ENCODE assay signal across 8 cellular contexts in the genomic region with DNA sequence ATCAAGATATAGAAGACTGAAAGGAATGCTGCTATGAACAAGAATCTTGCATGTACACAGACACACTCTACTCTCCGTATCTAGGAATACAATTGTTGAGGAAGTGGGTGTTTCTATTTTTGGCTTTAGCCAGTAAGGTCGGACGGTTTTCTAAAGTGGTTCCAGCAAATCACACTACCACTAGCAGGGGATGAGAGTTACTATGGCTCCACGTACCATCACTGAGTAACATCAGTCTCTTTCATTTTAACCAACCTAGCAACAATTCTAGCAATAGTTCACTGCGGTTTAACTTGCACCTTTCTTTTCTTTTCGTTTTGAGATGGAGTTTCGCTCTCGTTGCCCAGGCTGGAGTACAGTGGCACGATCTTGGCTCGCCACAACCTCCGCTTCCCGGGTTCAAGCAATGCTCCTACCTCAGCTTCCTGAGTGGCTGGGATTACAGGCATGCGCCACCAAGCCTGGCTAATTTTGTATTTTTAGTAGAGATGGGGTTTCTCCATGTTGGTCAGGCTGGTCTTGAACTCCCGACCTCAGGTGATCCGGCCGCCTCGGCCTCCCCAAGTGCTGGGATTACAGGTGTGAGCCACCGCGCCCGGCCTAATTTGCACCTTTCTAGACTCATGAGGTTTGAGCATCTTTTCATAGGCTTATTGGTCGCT.
A peak's percentile ranks its signal among the peaks of the same experiment; 100 is the strongest.
DNase-seq lines count a peak whose midpoint lies in the region; ATAC-seq, FAIRE-seq and TF ChIP-seq lines count a peak whose summit lies in the region.
"Not testable (repeated sequence)": the region's sequence is repeated elsewhere in the genome, so short reads cannot be mapped to it uniquely, and the experiment has no call there.

No MANE protein-coding gene starts in this region.

- not testable (repeated sequence) for H3K4me1 ChIP-seq in astrocyte (ENCODE audit: insufficient read depth, low read length)

- H3K9me3 Mint-ChIP-seq in activated CD4-positive, alpha-beta T cell treated with anti-CD3 and anti-CD28 coated beads, Interleukin-2, amount 10 ng/mL, durations not matched to agents 7 days and 5 days; astrocyte (ENCODE audit: unreplicated experiment): not testable (repeated sequence)

- H3K4me3 Mint-ChIP-seq in activated CD4-positive, alpha-beta T cell treated with anti-CD3 and anti-CD28 coated beads, Interleukin-2, amount 10 ng/mL, durations not matched to agents 7 days and 5 days, result peak overlapping the region; percentile 56
- not testable (repeated sequence) for H3K4me3 Mint-ChIP-seq in astrocyte (ENCODE audit: unreplicated experiment)

- not testable (repeated sequence) for H2AFZ ChIP-seq in astrocyte (ENCODE audit: low read depth, low read length)

- H3K27me3 Mint-ChIP-seq in activated CD4-positive, alpha-beta T cell treated with anti-CD3 and anti-CD28 coated beads, Interleukin-2, amount 10 ng/mL, durations not matched to agents 7 days and 5 days; astrocyte (ENCODE audit: low read depth, unreplicated experiment): not testable (repeated sequence)

- H3K27ac ChIP-seq in astrocyte (ENCODE audit: low read depth, low read length), result not testable (repeated sequence)

- not testable (repeated sequence) for H3K27me3 ChIP-seq in GM06990 (replicated peaks; ENCODE audit: control insufficient read depth, insufficient read depth, low read length); astrocyte (ENCODE audit: insufficient read depth, low read length)

- not testable (repeated sequence) for H3K9ac ChIP-seq in astrocyte (ENCODE audit: low read length)

- H3K4me2 ChIP-seq in astrocyte (ENCODE audit: low read length), result not testable (repeated sequence)

- not testable (repeated sequence) for TF ChIP-seq CTCF in GM06990 (IDR thresholded peaks at IDR 0.05; ENCODE audit: insufficient read depth, low read length, poor library complexity, severe bottlenecking); astrocyte (IDR thresholded peaks at IDR 0.05; ENCODE audit: insufficient read depth, low read depth, low read length)

- DNase-seq in GM06990 (ENCODE audit: extremely low read depth, insufficient read length) (peak; percentile 53), KBM-7 (peak; percentile 74)
- peak; percentile 72 for DNase-seq in activated CD4-positive, alpha-beta T cell treated with anti-CD3 and anti-CD28 coated beads, Interleukin-2, amount 10 ng/mL, durations not matched to agents 7 days and 5 days
- DNase-seq in astrocyte (ENCODE audit: low read depth), result not testable (repeated sequence)
- DNase-seq in stimulated activated CD4-positive, alpha-beta T cell treated with anti-CD3 and anti-CD28 coated beads, Interleukin-12 subunit alpha, Interleukin-12 subunit beta, amount 100 ng/mL, for 4 hours, result peak; percentile 24

- in situ Hi-C loops in KBM-7 (cut with MboI; ENCODE audit: low pct_unique_long_range_greater_than_20kb, low sequenced_read_pairs), result not testable (repeated sequence)

- peak; percentile 94 for ATAC-seq in GM19035 (IDR thresholded peaks at IDR 0.05; ENCODE audit: unreplicated experiment)
- peak; percentile 98 for ATAC-seq in GM21619 (IDR thresholded peaks at IDR 0.05; ENCODE audit: unreplicated experiment)
- ATAC-seq in HG03064 (IDR thresholded peaks at IDR 0.05; ENCODE audit: low read depth, unreplicated experiment), result peak; percentile 96

- H3K4me3 ChIP-seq in GM06990 (replicated peaks; ENCODE audit: low read depth, low read length), result peak overlapping the region; percentile 12
- H3K4me3 ChIP-seq in astrocyte (ENCODE audit: insufficient read depth, low read depth, low read length), result not testable (repeated sequence)

- not testable (repeated sequence) for H3K9me3 ChIP-seq in astrocyte (ENCODE audit: insufficient read depth, low read depth, low read length)

- H3K27ac Mint-ChIP-seq in activated CD4-positive, alpha-beta T cell treated with anti-CD3 and anti-CD28 coated beads, Interleukin-2, amount 10 ng/mL, durations not matched to agents 7 days and 5 days, result peak overlapping the region; percentile 91
- peak overlapping the region; percentile 22 for H3K27ac Mint-ChIP-seq in astrocyte (ENCODE audit: unreplicated experiment)

- peaks cover 10% of the 10 kb centered on the region for H3K36me3 ChIP-seq in GM06990 (ENCODE audit: control insufficient read depth, insufficient read depth, low read length)
- not testable (repeated sequence) for H3K36me3 ChIP-seq in astrocyte (ENCODE audit: insufficient read depth, low read length)

- peaks cover 58% of the 10 kb centered on the region for H3K4me1 Mint-ChIP-seq in activated CD4-positive, alpha-beta T cell treated with anti-CD3 and anti-CD28 coated beads, Interleukin-2, amount 10 ng/mL, durations not matched to agents 7 days and 5 days
- H3K4me1 Mint-ChIP-seq in astrocyte (ENCODE audit: low read depth, unreplicated experiment), result not testable (repeated sequence)

- FAIRE-seq in astrocyte (lab: Jason Lieb, UNC), result not testable (repeated sequence)

- POLR2A ChIA-PET in activated CD4-positive, alpha-beta T cell treated with anti-CD3 and anti-CD28 coated beads, Interleukin-2, amount 10 ng/mL, durations not matched to agents 7 days and 5 days (lab: Charles Lee), result interaction anchor here (0.6 kb wide), 1 partner anchor 317 kb away, joined by 5 read pairs; no protein-coding TSS in a partner anchor

- peaks cover 18% of the 10 kb centered on the region for H4K20me1 ChIP-seq in astrocyte (ENCODE audit: insufficient read depth, low read length)

- CTCF ChIA-PET in activated CD4-positive, alpha-beta T cell treated with anti-CD3 and anti-CD28 coated beads, Interleukin-2, amount 10 ng/mL, durations not matched to agents 7 days and 5 days (lab: Charles Lee), result interaction anchor here (0.6 to 1.2 kb wide), 4 partner anchors 8 to 296 kb away, joined by 3 to 4 read pairs (median 3); partner anchors contain the start of gene ZNF777

- not testable (repeated sequence) for H3K79me2 ChIP-seq in astrocyte (ENCODE audit: insufficient read depth, low read length)

- H3K36me3 Mint-ChIP-seq in activated CD4-positive, alpha-beta T cell treated with anti-CD3 and anti-CD28 coated beads, Interleukin-2, amount 10 ng/mL, durations not matched to agents 7 days and 5 days (ENCODE audit: low read depth), result peaks cover 68% of the 10 kb centered on the region
- H3K36me3 Mint-ChIP-seq in astrocyte (ENCODE audit: low read depth, unreplicated experiment), result peaks cover 19% of the 10 kb centered on the region
